In the genomic region with DNA sequence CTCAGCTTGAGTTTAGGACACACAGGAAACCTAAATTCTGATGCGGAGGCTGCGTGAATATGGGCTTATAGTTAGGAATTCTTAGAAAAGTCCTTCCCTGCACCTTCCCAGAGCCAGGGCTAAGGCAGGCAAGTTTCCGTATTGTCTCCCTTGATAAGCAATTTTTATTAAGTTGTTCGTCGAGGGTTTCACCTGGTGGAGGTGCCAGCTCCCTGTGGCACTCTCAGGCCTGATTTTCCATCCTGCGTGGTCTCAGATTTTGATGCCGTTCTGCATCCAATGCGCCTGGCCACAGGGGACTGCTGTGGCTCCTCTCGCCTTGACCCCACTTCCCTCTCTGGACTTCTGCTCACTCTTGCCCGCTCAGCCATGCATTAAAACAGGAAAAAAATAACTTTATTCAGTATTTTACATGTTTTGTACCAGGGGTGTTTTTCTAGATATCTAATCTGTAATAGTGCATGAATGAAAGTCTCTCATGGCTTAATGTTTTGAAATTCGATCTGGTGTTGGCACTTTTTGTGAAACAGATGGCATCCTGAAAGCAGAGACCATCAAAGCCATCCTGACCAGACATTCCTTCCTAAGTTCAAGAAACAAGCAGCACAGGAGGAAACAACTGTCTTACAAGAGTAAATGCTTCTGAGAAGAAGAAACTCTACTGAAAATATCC, we compare ENCODE assay signal across 21 cellular contexts. TPM values are rescaled to one million over a fixed set of nuclear protein-coding genes. Genes with fewer than 3 reads are reported as not detected.
A peak's percentile ranks its signal among the peaks of the same experiment; 100 is the strongest.
DNase-seq lines count a peak whose midpoint lies in the region; ATAC-seq, FAIRE-seq and TF ChIP-seq lines count a peak whose summit lies in the region.
"Had no signal": no experiment of that assay in that cellular context is flagged by ENCODE, and none has a peak within 500 bp of the region (broad histone marks: within the 10 kb centered on the region; RNA-seq: fewer than 3 reads in every experiment).

No MANE protein-coding gene starts in this region.

- H3K4me3 ChIP-seq in trophoblast cell (ENCODE audit: low read depth, low read length) (no peak overlapping the region), HepG2 (replicated peaks in 1 of 3; ENCODE audit: insufficient read depth in 1 of 3, low read depth in 2 of 3, low read length in 3 of 3) (no peak overlapping the region)
- H3K4me3 ChIP-seq: left ventricle myocardium inferior, spleen, thyroid gland had no signal

- DNase-seq in activated CD4-positive, alpha-beta T cell treated with anti-CD3 and anti-CD28 coated beads for 1 hour: peak; percentile 1
- DNase-seq in activated CD4-positive, alpha-beta T cell treated with anti-CD3 and anti-CD28 coated beads, Interleukin-2, amount 10 ng/mL, durations not matched to agents 24 days and 14 days: no peak
- DNase-seq in RPMI7951 (ENCODE audit: low read depth) (peak; percentile 56), neural crest cell (ENCODE audit: low read depth, low spot score) (no peak), ureter (ENCODE audit: low spot score) (peak; percentile 25), trophoblast cell (no peak), HepG2 (ENCODE audit: low spot score) (no peak)
- DNase-seq in activated naive CD8-positive, alpha-beta T cell treated with anti-CD3 and anti-CD28 coated beads, Interleukin-2, amount 50 U/mL, for 24 hours: no peak
- DNase-seq: activated CD4-positive, alpha-beta T cell treated with anti-CD3 and anti-CD28 coated beads for 48 hours; left ventricle myocardium inferior; NCI-H1105 treated with DMSO at 0.1 percent for 48 hours; Right ventricle myocardium superior; spleen; stimulated activated CD4-positive, alpha-beta T cell treated with anti-CD3 and anti-CD28 coated beads, Interleukin-4, amount 100 ng/mL, for 1 hour; stimulated activated naive CD4-positive, alpha-beta T cell; thyroid gland had no signal

- H3K9ac ChIP-seq in trophoblast cell (ENCODE audit: low read length): no peak overlapping the region
- H3K9ac ChIP-seq in HepG2 (ENCODE audit: insufficient read depth, low read depth, low read length): no peak overlapping the region

- TF ChIP-seq RAD21 in HepG2 (CRISPR knock-in tag; IDR thresholded peaks at IDR 0.05): no peak

- no peaks in the 10 kb centered on the region for H3K36me3 ChIP-seq in trophoblast cell (ENCODE audit: control insufficient read depth in 1 of 2, insufficient read depth in 2 of 2, low read length in 2 of 2)
- no peaks in the 10 kb centered on the region for H3K36me3 ChIP-seq in HepG2 (replicated peaks in 1 of 2; ENCODE audit: control insufficient read depth in 1 of 2, insufficient read depth in 2 of 2, low read length in 2 of 2)
- H3K36me3 ChIP-seq: left ventricle myocardium inferior, spleen, thyroid gland had no signal

- no peak overlapping the region for H3K4me3 Mint-ChIP-seq in activated CD4-positive, alpha-beta T cell treated with anti-CD3 and anti-CD28 coated beads, Interleukin-2, amount 10 ng/mL, durations not matched to agents 24 days and 14 days
- H3K4me3 Mint-ChIP-seq in neural crest cell: peak overlapping the region; percentile 7
- no peak overlapping the region for H3K4me3 Mint-ChIP-seq in activated naive CD8-positive, alpha-beta T cell treated with anti-CD3 and anti-CD28 coated beads, Interleukin-2, amount 50 U/mL, for 24 hours

- H3K4me2 ChIP-seq in trophoblast cell (ENCODE audit: low read length) (no peak overlapping the region), HepG2 (ENCODE audit: low read depth, low read length) (no peak overlapping the region)

- no peak overlapping the region for H4K91ac ChIP-seq in trophoblast cell (ENCODE audit: low read depth, low read length)

- H3K79me1 ChIP-seq in trophoblast cell (ENCODE audit: low read length): no peaks in the 10 kb centered on the region

- POLR2A ChIA-PET in HepG2 (lab: Yijun Ruan, JAX): no interaction called here

- intact Hi-C loops in activated CD4-positive, alpha-beta T cell treated with anti-CD3 and anti-CD28 coated beads, Interleukin-2, amount 10 ng/mL, durations not matched to agents 24 days and 14 days (cut with micrococcal nuclease): no loop called here
- intact Hi-C loops in HepG2 (cut with micrococcal nuclease; ENCODE audit: unreplicated experiment): loop anchor here (10.0 kb wide), 1 partner anchor 729 kb away; the partner anchor contains the start of genes CCDC127 and SDHA

- no peak overlapping the region for H3K14ac ChIP-seq in trophoblast cell (ENCODE audit: low read length)

- FAIRE-seq in HepG2 (lab: Jason Lieb, UNC): no peak
- FAIRE-seq: A204.1, astrocyte, TTC549 had no signal

- no peak overlapping the region for H3K27ac ChIP-seq in trophoblast cell (ENCODE audit: low read depth, low read length)
- no peak overlapping the region for H3K27ac ChIP-seq in HepG2 (ENCODE audit: extremely low read length, insufficient read depth, low read length)
- H3K27ac ChIP-seq: epithelial cell of prostate, left ventricle myocardium inferior, thyroid gland had no signal

- no peak for TF ChIP-seq POLR2A in HepG2 (IDR thresholded peaks at IDR 0.05; ENCODE audit: insufficient read depth in 1 of 2, low read depth in 2 of 2, low read length in 2 of 2)

- peaks cover 0 to 10% of the 10 kb centered on the region in 2 experiments for H3K4me1 ChIP-seq in trophoblast cell (ENCODE audit: control insufficient read depth in 1 of 2, insufficient read depth in 2 of 2, low read length in 2 of 2)
- H3K4me1 ChIP-seq in HepG2 (ENCODE audit: insufficient read depth, low read length): no peaks in the 10 kb centered on the region
- H3K4me1 ChIP-seq: thyroid gland had no signal

- in situ Hi-C loops in HepG2 (cut with HindIII; ENCODE audit: extremely low pct_ligation_motif_present, low pct_unique_long_range_greater_than_20kb): no loop called here

- H2AFZ ChIP-seq in trophoblast cell (ENCODE audit: insufficient read depth, low read length, poor library complexity): no peak overlapping the region
- no peak overlapping the region for H2AFZ ChIP-seq in HepG2 (ENCODE audit: low read length)

- WGBS in trophoblast cell (ENCODE audit: extremely low coverage, insufficient coverage, insufficient read length): no CpG with 5 or more reads among the region's 11 CpGs
- 31% methylated on average over 11 of the region's 11 CpGs for WGBS in HepG2 (ENCODE audit: low lambda C conversion rate)

- H3K79me2 ChIP-seq in trophoblast cell (ENCODE audit: control insufficient read depth, insufficient read depth, low read length, poor library complexity) (no peaks in the 10 kb centered on the region), HepG2 (ENCODE audit: insufficient read depth, low read length) (no peaks in the 10 kb centered on the region)

- no peaks in the 10 kb centered on the region for H3K9me3 Mint-ChIP-seq in activated CD4-positive, alpha-beta T cell treated with anti-CD3 and anti-CD28 coated beads, Interleukin-2, amount 10 ng/mL, durations not matched to agents 24 days and 14 days
- H3K9me3 Mint-ChIP-seq in neural crest cell: peaks cover 2% of the 10 kb centered on the region
- H3K9me3 Mint-ChIP-seq in activated naive CD8-positive, alpha-beta T cell treated with anti-CD3 and anti-CD28 coated beads, Interleukin-2, amount 50 U/mL, for 24 hours: no peaks in the 10 kb centered on the region
- H3K9me3 Mint-ChIP-seq: activated naive CD4-positive, alpha-beta T cell treated with anti-CD3 and anti-CD28 coated beads, Interleukin-2, amount 50 U/mL, for 72 hours had no signal

- TF ChIP-seq CTCF in neural crest cell (conservative IDR thresholded peaks at IDR 0.05): no peak
- no peak for TF ChIP-seq CTCF in HepG2 (CRISPR knock-in tag; IDR thresholded peaks at IDR 0.05)

- no peak overlapping the region for H2BK12ac ChIP-seq in trophoblast cell (ENCODE audit: low read length)

- H3K4me1 Mint-ChIP-seq in activated CD4-positive, alpha-beta T cell treated with anti-CD3 and anti-CD28 coated beads, Interleukin-2, amount 10 ng/mL, durations not matched to agents 24 days and 14 days: peaks cover 5% of the 10 kb centered on the region
- peaks cover 39% of the 10 kb centered on the region for H3K4me1 Mint-ChIP-seq in neural crest cell
- H3K4me1 Mint-ChIP-seq in activated naive CD8-positive, alpha-beta T cell treated with anti-CD3 and anti-CD28 coated beads, Interleukin-2, amount 50 U/mL, for 24 hours: peaks cover 2% of the 10 kb centered on the region

- no peak overlapping the region for H4K8ac ChIP-seq in trophoblast cell (ENCODE audit: low read depth, low read length)

- H4K12ac ChIP-seq in trophoblast cell (ENCODE audit: low read depth, low read length): no peak overlapping the region

- no peak overlapping the region for H2AK5ac ChIP-seq in trophoblast cell (ENCODE audit: low read length)

- H3K36me3 Mint-ChIP-seq in activated CD4-positive, alpha-beta T cell treated with anti-CD3 and anti-CD28 coated beads, Interleukin-2, amount 10 ng/mL, durations not matched to agents 24 days and 14 days (ENCODE audit: low read depth): no peaks in the 10 kb centered on the region
- peaks cover 3% of the 10 kb centered on the region for H3K36me3 Mint-ChIP-seq in neural crest cell (ENCODE audit: low read depth)
- no peaks in the 10 kb centered on the region for H3K36me3 Mint-ChIP-seq in activated naive CD8-positive, alpha-beta T cell treated with anti-CD3 and anti-CD28 coated beads, Interleukin-2, amount 50 U/mL, for 24 hours (ENCODE audit: low read depth)
- H3K36me3 Mint-ChIP-seq: activated naive CD4-positive, alpha-beta T cell treated with anti-CD3 and anti-CD28 coated beads, Interleukin-2, amount 50 U/mL, for 72 hours had no signal

- no peak overlapping the region for H3K4ac ChIP-seq in trophoblast cell (ENCODE audit: low read depth, low read length)

- no peak overlapping the region for H3K27ac Mint-ChIP-seq in activated CD4-positive, alpha-beta T cell treated with anti-CD3 and anti-CD28 coated beads, Interleukin-2, amount 10 ng/mL, durations not matched to agents 24 days and 14 days
- no peak overlapping the region for H3K27ac Mint-ChIP-seq in neural crest cell (ENCODE audit: unreplicated experiment)
- no peak overlapping the region for H3K27ac Mint-ChIP-seq in activated naive CD8-positive, alpha-beta T cell treated with anti-CD3 and anti-CD28 coated beads, Interleukin-2, amount 50 U/mL, for 24 hours
- H3K27ac Mint-ChIP-seq: activated naive CD4-positive, alpha-beta T cell treated with anti-CD3 and anti-CD28 coated beads, Interleukin-2, amount 50 U/mL, for 72 hours had no signal

- no TSS peak for BruUV-seq in HepG2 (replicated peaks; lab: Mats Ljungman, UMichigan)

- no peak overlapping the region for H2BK120ac ChIP-seq in trophoblast cell (ENCODE audit: insufficient read depth, low read length, poor library complexity)

- no peaks in the 10 kb centered on the region; the same call in 1 of the 2 replicates for H4K20me1 ChIP-seq in HepG2 (ENCODE audit: insufficient read depth, low read length)

- TF ChIP-seq EP300 in HepG2 (IDR thresholded peaks at IDR 0.05; ENCODE audit: low read depth in 2 of 2, low read length in 2 of 2) (no peak), HepG2 (CRISPR knock-in tag; IDR thresholded peaks at IDR 0.05; ENCODE audit: borderline replicate concordance) (no peak)

- no peak overlapping the region for H3K23ac ChIP-seq in trophoblast cell (ENCODE audit: low read length)

- H3K9me3 ChIP-seq in trophoblast cell (ENCODE audit: insufficient read depth, low read depth, low read length) (peaks cover 3% of the 10 kb centered on the region), HepG2 (ENCODE audit: low read length) (no peaks in the 10 kb centered on the region)
- H3K9me3 ChIP-seq: left ventricle myocardium inferior, spleen, thyroid gland had no signal

- no peak overlapping the region for H2BK5ac ChIP-seq in trophoblast cell (ENCODE audit: low read depth, low read length, poor library complexity)

- H3K27me3 Mint-ChIP-seq in activated CD4-positive, alpha-beta T cell treated with anti-CD3 and anti-CD28 coated beads, Interleukin-2, amount 10 ng/mL, durations not matched to agents 24 days and 14 days: peaks cover 60% of the 10 kb centered on the region
- H3K27me3 Mint-ChIP-seq in neural crest cell (ENCODE audit: low read depth): peaks cover 15% of the 10 kb centered on the region
- peaks cover 59% of the 10 kb centered on the region for H3K27me3 Mint-ChIP-seq in activated naive CD8-positive, alpha-beta T cell treated with anti-CD3 and anti-CD28 coated beads, Interleukin-2, amount 50 U/mL, for 24 hours

- H3K27me3 ChIP-seq in trophoblast cell (ENCODE audit: insufficient read depth, low read length) (no peaks in the 10 kb centered on the region), HepG2 (ENCODE audit: control insufficient read depth in 1 of 2, insufficient read depth in 2 of 2, low read length in 2 of 2) (peaks cover 18 to 58% of the 10 kb centered on the region in 2 experiments)
- H3K27me3 ChIP-seq: thyroid gland had no signal

- CTCF ChIA-PET in HepG2 (lab: Yijun Ruan, JAX; ENCODE audit: low intra/inter-chr PET ratio, low total read pairs): no interaction called here

- no peak overlapping the region for H3K18ac ChIP-seq in trophoblast cell (ENCODE audit: low read length)

- no peak for ATAC-seq in activated naive CD8-positive, alpha-beta T cell treated with anti-CD3 and anti-CD28 coated beads, Interleukin-2, amount 50 U/mL, for 24 hours
- ATAC-seq in HepG2: no peak

RNA-seq across cellular contexts. Expression of gene TRIP13, which starts 50.7 kb away (rescaled TPM):
- 47.5 and 52.6 TPM in 2 replicates for total RNA-seq in activated CD4-positive, alpha-beta T cell treated with anti-CD3 and anti-CD28 coated beads, Interleukin-2, amount 10 ng/mL, durations not matched to agents 24 days and 14 days
- 65.0 and 80.4 TPM in 2 replicates for total RNA-seq in RPMI7951 (2014; rRNA removed; shearing (Covaris generic))
- total RNA-seq in neural crest cell: 27.6 and 32.6 TPM in 2 replicates
- total RNA-seq in ureter: 1.7 TPM
- 21.5 and 22.0 TPM in 2 replicates for polyA plus RNA-seq in trophoblast cell (2013)
- total RNA-seq in HepG2 (2016; rRNA removed; fragmentation: Illumina TruSeq; extraction: Trizol): 33.0 and 39.5 TPM in 2 replicates
- total RNA-seq in HepG2 (2016; cell fraction: cytosol; rRNA removed; fragmentation: Illumina TruSeq; extraction: Trizol; ENCODE audit: low read depth): 8.1 and 9.8 TPM in 2 replicates
- 33.0 and 42.4 TPM in 2 replicates for total RNA-seq in HepG2 (2016; cell fraction: insoluble cytoplasmic fraction; rRNA removed; fragmentation: Illumina TruSeq; extraction: Trizol)
- 19.4 and 20.2 TPM in 2 replicates for total RNA-seq in HepG2 (2016; cell fraction: membrane; rRNA removed; fragmentation: Illumina TruSeq; extraction: Trizol)
- total RNA-seq in HepG2 (2016; cell fraction: nucleus; rRNA removed; fragmentation: Illumina TruSeq; extraction: Trizol): 18.6 TPM in 2 replicates
- 12.8 and 13.5 TPM in 2 replicates for polyA plus RNA-seq in HepG2 (2011; rRNA removed)
- 6.1 and 7.0 TPM in 2 replicates for polyA plus RNA-seq in HepG2 (2011; cell fraction: cytosol; rRNA removed)
- 11.6 and 18.6 TPM in 2 replicates for polyA plus RNA-seq in HepG2 (2011; cell fraction: nucleus; rRNA removed)
- 6.5 and 11.3 TPM in 2 replicates for polyA plus RNA-seq in HepG2 (2012)
- 4.9 and 6.9 TPM in 2 replicates for polyA plus RNA-seq in HepG2 (2016; cell fraction: cytosol; fragmentation: Illumina TruSeq; extraction: Trizol; ENCODE audit: low read depth)
- 44.2 and 47.5 TPM in 2 replicates for polyA plus RNA-seq in HepG2 (2016; cell fraction: insoluble cytoplasmic fraction; fragmentation: Illumina TruSeq; extraction: Trizol; ENCODE audit: low read depth)
- polyA plus RNA-seq in HepG2 (2016; cell fraction: membrane; fragmentation: Illumina TruSeq; extraction: Trizol; ENCODE audit: low read depth): 13.5 and 13.6 TPM in 2 replicates
- polyA plus RNA-seq in HepG2 (2016; cell fraction: nucleus; fragmentation: Illumina TruSeq; extraction: Trizol; ENCODE audit: insufficient read depth, low read depth): 42.0 and 45.8 TPM in 2 replicates
- polyA minus RNA-seq in HepG2 (2011; rRNA and poly(A)+ RNA removed; ENCODE audit: low replicate concordance): 6.3 and 101 TPM in 2 replicates
- polyA minus RNA-seq in HepG2 (2011; cell fraction: cytosol; rRNA and poly(A)+ RNA removed): 4.5 and 11.3 TPM in 2 replicates
- polyA minus RNA-seq in HepG2 (2011; cell fraction: nucleus; rRNA and poly(A)+ RNA removed): 9.2 and 11.7 TPM in 2 replicates

RNA-seq across cellular contexts. Expression of gene BRD9, which starts 50.7 kb away (rescaled TPM):
- 80.6 and 82.0 TPM in 2 replicates for total RNA-seq in activated CD4-positive, alpha-beta T cell treated with anti-CD3 and anti-CD28 coated beads, Interleukin-2, amount 10 ng/mL, durations not matched to agents 24 days and 14 days
- total RNA-seq in RPMI7951 (2014; rRNA removed; shearing (Covaris generic)): 24.0 and 27.9 TPM in 2 replicates
- 77.3 and 80.1 TPM in 2 replicates for total RNA-seq in neural crest cell
- total RNA-seq in ureter: 63.6 TPM
- 22.7 and 23.8 TPM in 2 replicates for polyA plus RNA-seq in trophoblast cell (2013)
- total RNA-seq in HepG2 (2016; rRNA removed; fragmentation: Illumina TruSeq; extraction: Trizol): 20.7 and 22.9 TPM in 2 replicates
- 6.6 and 8.1 TPM in 2 replicates for total RNA-seq in HepG2 (2016; cell fraction: cytosol; rRNA removed; fragmentation: Illumina TruSeq; extraction: Trizol; ENCODE audit: low read depth)
- total RNA-seq in HepG2 (2016; cell fraction: insoluble cytoplasmic fraction; rRNA removed; fragmentation: Illumina TruSeq; extraction: Trizol): 18.6 and 24.6 TPM in 2 replicates
- total RNA-seq in HepG2 (2016; cell fraction: membrane; rRNA removed; fragmentation: Illumina TruSeq; extraction: Trizol): 10.4 and 11.6 TPM in 2 replicates
- 30.9 and 31.0 TPM in 2 replicates for total RNA-seq in HepG2 (2016; cell fraction: nucleus; rRNA removed; fragmentation: Illumina TruSeq; extraction: Trizol)
- polyA plus RNA-seq in HepG2 (2011; rRNA removed): 5.2 and 6.3 TPM in 2 replicates
- 4.5 and 4.6 TPM in 2 replicates for polyA plus RNA-seq in HepG2 (2011; cell fraction: cytosol; rRNA removed)
- polyA plus RNA-seq in HepG2 (2011; cell fraction: nucleus; rRNA removed): 36.0 and 39.4 TPM in 2 replicates
- 10.7 and 10.9 TPM in 2 replicates for polyA plus RNA-seq in HepG2 (2012)
- polyA plus RNA-seq in HepG2 (2016; cell fraction: cytosol; fragmentation: Illumina TruSeq; extraction: Trizol; ENCODE audit: low read depth): 2.4 and 2.5 TPM in 2 replicates
- 17.6 and 19.2 TPM in 2 replicates for polyA plus RNA-seq in HepG2 (2016; cell fraction: insoluble cytoplasmic fraction; fragmentation: Illumina TruSeq; extraction: Trizol; ENCODE audit: low read depth)
- 4.9 and 5.4 TPM in 2 replicates for polyA plus RNA-seq in HepG2 (2016; cell fraction: membrane; fragmentation: Illumina TruSeq; extraction: Trizol; ENCODE audit: low read depth)
- polyA plus RNA-seq in HepG2 (2016; cell fraction: nucleus; fragmentation: Illumina TruSeq; extraction: Trizol; ENCODE audit: insufficient read depth, low read depth): 65.1 and 68.5 TPM in 2 replicates
- 15.9 and 73.1 TPM in 2 replicates for polyA minus RNA-seq in HepG2 (2011; rRNA and poly(A)+ RNA removed; ENCODE audit: low replicate concordance)
- polyA minus RNA-seq in HepG2 (2011; cell fraction: cytosol; rRNA and poly(A)+ RNA removed): 4.1 and 5.6 TPM in 2 replicates
- polyA minus RNA-seq in HepG2 (2011; cell fraction: nucleus; rRNA and poly(A)+ RNA removed): 30.7 and 34.1 TPM in 2 replicates

Comparison
In these comparisons a context has a peak if more than half of its experiments do, and no peak if none do; other contexts are left out.
1. DNase-seq: peak in activated CD4-positive, alpha-beta T cell treated with anti-CD3 and anti-CD28 coated beads for 1 hour (single experiment), RPMI7951 (single experiment) and ureter (single experiment); none in activated CD4-positive, alpha-beta T cell treated with anti-CD3 and anti-CD28 coated beads, Interleukin-2, amount 10 ng/mL, durations not matched to agents 24 days and 14 days (single experiment), neural crest cell (single experiment), trophoblast cell (0 of 2), activated naive CD8-positive, alpha-beta T cell treated with anti-CD3 and anti-CD28 coated beads, Interleukin-2, amount 50 U/mL, for 24 hours (single experiment) and HepG2 (single experiment).